ENCODE assay signal across 2 cellular contexts in genomic region chrX:115582035-115582870, GRCh38.
TF ChIP-seq lines count a peak whose summit lies in the region.

No MANE protein-coding gene starts in this region.

TF ChIP-seq in IMR-90, 13 proteins besides CTCF, POLR2A, EP300 and RAD21:
- no peak for TF ChIP-seq MAZ (IDR thresholded peaks at IDR 0.05; ENCODE audit: borderline replicate concordance, low read depth, low read length)
- no peak for TF ChIP-seq FOS (IDR thresholded peaks at IDR 0.05; ENCODE audit: low read depth, low read length)
- no peak for TF ChIP-seq ELK1 (IDR thresholded peaks at IDR 0.05; ENCODE audit: borderline replicate concordance, low read depth, low read length)
- TF ChIP-seq SMC3 (IDR thresholded peaks at IDR 0.05; ENCODE audit: low read depth, low read length): no peak
- no peak for TF ChIP-seq CHD1 (IDR thresholded peaks at IDR 0.05; ENCODE audit: low read depth, low read length)
- TF ChIP-seq MAFK (IDR thresholded peaks at IDR 0.05; ENCODE audit: low read depth, low read length): no peak
- no peak for TF ChIP-seq RFX5 (IDR thresholded peaks at IDR 0.05; ENCODE audit: low read depth, low read length)
- no peak for TF ChIP-seq MXI1 (IDR thresholded peaks at IDR 0.05; ENCODE audit: borderline replicate concordance, low read depth, low read length)
- TF ChIP-seq NFE2L2 (IDR thresholded peaks at IDR 0.05; ENCODE audit: low read depth, low read length): no peak
- TF ChIP-seq RCOR1 (IDR thresholded peaks at IDR 0.05; ENCODE audit: insufficient replicate concordance, low read length): no peak

TF ChIP-seq in H1, 55 proteins besides CTCF, POLR2A, EP300 and RAD21:
- no peak for TF ChIP-seq RNF2 (IDR thresholded peaks at IDR 0.05; ENCODE audit: borderline replicate concordance, low read depth, low read length, missing control alignments, poor library complexity, severe bottlenecking)
- TF ChIP-seq BACH1 (IDR thresholded peaks at IDR 0.05; ENCODE audit: low read length): no peak
- TF ChIP-seq TAF1 (IDR thresholded peaks at IDR 0.05; ENCODE audit: low read depth, low read length): no peak
- TF ChIP-seq MAX (IDR thresholded peaks at IDR 0.05): no peak
- TF ChIP-seq SIN3A (conservative IDR thresholded peaks at IDR 0.05 in 1 of 2, IDR thresholded peaks at IDR 0.05 in 1 of 2; ENCODE audit: low read depth in 1 of 2, low read length in 2 of 2): no peak
- TF ChIP-seq BRCA1 (IDR thresholded peaks at IDR 0.05; ENCODE audit: low read depth, low read length): no peak
- TF ChIP-seq HDAC6 (IDR thresholded peaks at IDR 0.05; ENCODE audit: low read depth, low read length): no peak
- no peak for TF ChIP-seq RFX5 (IDR thresholded peaks at IDR 0.05; ENCODE audit: borderline replicate concordance, low read depth, low read length)
TF ChIP-seq in H1: peak in this region for 0.
